ENCODE assay signal across 21 cellular contexts in the genomic region with DNA sequence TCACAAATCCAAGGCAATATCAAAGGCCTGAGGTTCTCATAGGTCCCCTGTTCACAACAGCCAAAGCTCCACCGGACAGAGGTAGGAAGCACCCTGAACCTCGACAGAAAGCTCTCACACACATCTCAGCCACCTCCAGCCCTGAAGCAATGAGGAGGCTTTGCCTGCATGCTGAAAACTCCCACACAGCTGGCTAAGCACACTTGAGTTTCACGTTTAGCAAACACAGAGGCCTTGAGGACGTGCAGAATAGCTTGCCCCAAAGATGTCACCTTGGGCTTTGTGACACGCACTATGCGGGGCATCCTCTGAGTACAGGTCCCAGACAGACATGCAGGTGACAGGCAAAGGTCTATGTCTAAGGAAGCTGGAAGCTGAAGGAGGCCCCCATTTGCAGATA.
"Had no signal": no experiment of that assay in that cellular context is flagged by ENCODE, and none has a peak within 500 bp of the region (broad histone marks: within the 10 kb centered on the region; RNA-seq: fewer than 3 reads in every experiment).

No MANE protein-coding gene starts in this region.

- H3K27ac ChIP-seq: dorsolateral prefrontal cortex, gastrocnemius medialis, neural progenitor cell, parathyroid adenoma, spleen, testis, tibial artery had no signal

- H3K4me1 ChIP-seq: gastrocnemius medialis, parathyroid adenoma, testis had no signal

- ATAC-seq: gastrocnemius medialis; left colon; naive thymus-derived CD4-positive, alpha-beta T cell; sciatic nerve; stimulated activated memory B cell treated with anti-CD40 and anti-IgM and Interleukin-4, amounts not matched to agents 10 μg/mL and 1 μg/mL and 100 μg/mL, for 72 hours; stimulated activated naive CD8-positive, alpha-beta T cell treated with anti-CD3 and anti-CD28 coated beads, Interleukin-15, Interleukin-2, amounts not matched to agents 100 U/mL and 50 U/mL, for 24 hours had no signal

- DNase-seq: cerebellar nuclear complex; dorsolateral prefrontal cortex; effector CD4-positive, alpha-beta T cell; foreskin fibroblast; gastrocnemius medialis; head of caudate nucleus; kidney; left colon; mesenchymal stem cell; midbrain; naive thymus-derived CD4-positive, alpha-beta T cell; spleen; stimulated activated CD4-positive, alpha-beta T cell treated with anti-CD3 and anti-CD28 coated beads, Interleukin-4, amount 100 ng/mL, for 4 hours; stimulated activated naive CD8-positive, alpha-beta T cell treated with anti-CD3 and anti-CD28 coated beads, Interleukin-15, Interleukin-2, amounts not matched to agents 100 U/mL and 50 U/mL, for 24 hours; substantia nigra; testis; tibial artery had no signal

- H3K4me3 ChIP-seq: dorsolateral prefrontal cortex, gastrocnemius medialis, neural progenitor cell, spleen, testis, tibial artery had no signal

- H3K36me3 ChIP-seq: gastrocnemius medialis, neural progenitor cell, spleen, tibial artery had no signal

- H3K9me3 ChIP-seq: gastrocnemius medialis, spleen, testis, tibial artery had no signal

- H3K9ac ChIP-seq: neural progenitor cell, parathyroid adenoma had no signal

- H3K27me3 ChIP-seq: gastrocnemius medialis, neural progenitor cell, testis, tibial artery had no signal
